In genomic region chr16:22638393-22639206, GRCh38 we compare ENCODE assay signal across 16 cellular contexts.
DNase-seq lines count a peak whose midpoint lies in the region; ATAC-seq and TF ChIP-seq lines count a peak whose summit lies in the region.
"Had no signal": no experiment of that assay in that cellular context is flagged by ENCODE, and none has a peak within 500 bp of the region (broad histone marks: within the 10 kb centered on the region; RNA-seq: fewer than 3 reads in every experiment).

No MANE protein-coding gene starts in this region.

- no peaks in the 10 kb centered on the region for H3K79me2 ChIP-seq in HCT116 (ENCODE audit: insufficient read depth, low read length)

- H3K27ac ChIP-seq in HCT116 (ENCODE audit: low read depth, low read length), result no peak overlapping the region
- H3K27ac ChIP-seq: brain microvascular endothelial cell, thyroid gland had no signal

- H3K9me3 ChIP-seq in HCT116 (ENCODE audit: control insufficient read depth in 1 of 2, insufficient read depth in 1 of 2, low read depth in 1 of 2, low read length in 2 of 2), result no peaks in the 10 kb centered on the region
- H3K9me3 ChIP-seq: thyroid gland had no signal

- no peaks in the 10 kb centered on the region for H3K4me1 ChIP-seq in HCT116 (ENCODE audit: control insufficient read depth in 1 of 2, insufficient read depth in 2 of 2, low read length in 2 of 2)
- H3K4me1 ChIP-seq: thyroid gland had no signal

- RAD21 ChIA-PET in HCT116 (lab: Charles Lee; ENCODE audit: low non-redundant PET in 1 of 2, low total read pairs in 2 of 2, uncharacterized antibody in 2 of 2, unreplicated experiment in 2 of 2), result no interaction called here

- H3K36me3 ChIP-seq in HCT116 (ENCODE audit: control insufficient read depth in 1 of 2, insufficient read depth in 2 of 2, low read length in 2 of 2), result no peaks in the 10 kb centered on the region
- H3K36me3 ChIP-seq: brain microvascular endothelial cell, thyroid gland had no signal

- H3K4me3 ChIP-seq in HCT116 (replicated peaks in 1 of 2; ENCODE audit: low read depth in 1 of 2, low read length in 2 of 2) (no peak overlapping the region), fibroblast of the aortic adventitia (ENCODE audit: low read depth, low read length) (no peak overlapping the region)
- H3K4me3 ChIP-seq: thyroid gland had no signal

- TF ChIP-seq POLR2A in HCT116 (IDR thresholded peaks at IDR 0.05; ENCODE audit: borderline replicate concordance, extremely low read depth, insufficient read depth, insufficient read length) (no peak), GM18505 (IDR thresholded peaks at IDR 0.05; ENCODE audit: borderline replicate concordance, extremely low read depth, insufficient read depth, insufficient read length) (no peak)

- peak; percentile 87 for DNase-seq in AG08395 (ENCODE audit: low spot score)
- DNase-seq in HCT116 (ENCODE audit: low read depth, low spot score), result no peak
- DNase-seq in RKO (ENCODE audit: low spot score), result peak; percentile 80
- peak; percentile 58 for DNase-seq in fibroblast of the aortic adventitia (ENCODE audit: low read depth)
- no peak for DNase-seq in activated effector memory CD4-positive, alpha-beta T cell treated with Interleukin-2 at 50 U/mL for 16 hours
- DNase-seq: ACHN; brain microvascular endothelial cell; effector CD8-positive, alpha-beta T cell; naive thymus-derived CD4-positive, alpha-beta T cell; NCI-H1105; NCI-H446 treated with DMSO at 0.1 percent for 48 hours; T1000; thyroid gland had no signal

- ATAC-seq in HCT116, result peak; percentile 22; the same call in 1 of the 2 replicates
- ATAC-seq in HG03196 (IDR thresholded peaks at IDR 0.05; ENCODE audit: unreplicated experiment), result no peak
- no peak for ATAC-seq in HG03025 (IDR thresholded peaks at IDR 0.05; ENCODE audit: low FRiP score, unreplicated experiment)
- ATAC-seq in GM18505 (IDR thresholded peaks at IDR 0.05; ENCODE audit: unreplicated experiment), result no peak
- ATAC-seq: naive thymus-derived CD4-positive, alpha-beta T cell had no signal

- TF ChIP-seq RAD21 in HCT116 (IDR thresholded peaks at IDR 0.05; ENCODE audit: low read depth), result no peak

- H2AFZ ChIP-seq in HCT116 (ENCODE audit: low read depth, low read length, poor library complexity, severe bottlenecking), result no peak overlapping the region

- H3K4me2 ChIP-seq in HCT116 (ENCODE audit: low read length), result no peak overlapping the region

- H3K27me3 ChIP-seq in HCT116 (ENCODE audit: insufficient read depth, low read length), result peaks cover 36% of the 10 kb centered on the region
- H3K27me3 ChIP-seq: thyroid gland had no signal

- H3K9ac ChIP-seq in HCT116 (ENCODE audit: low read length), result no peak overlapping the region

- POLR2A ChIA-PET in HCT116 (lab: Charles Lee), result no interaction called here

- CTCF ChIA-PET in HCT116 (lab: Charles Lee), result no interaction called here

- H3K9me2 ChIP-seq in HCT116 (ENCODE audit: insufficient read depth), result no peaks in the 10 kb centered on the region

- no TSS peak for BruUV-seq in HCT116 (replicated peaks; lab: Mats Ljungman, UMichigan)

- TF ChIP-seq CTCF in HCT116 (IDR thresholded peaks at IDR 0.05 in 2 of 3, conservative IDR thresholded peaks at IDR 0.05 in 1 of 3; ENCODE audit: borderline replicate concordance in 1 of 3, insufficient read depth in 1 of 3, low read depth in 2 of 3, low read length in 2 of 3) (no peak), fibroblast of the aortic adventitia (IDR thresholded peaks at IDR 0.05; ENCODE audit: insufficient read depth, low read length) (no peak)

- no peaks in the 10 kb centered on the region for H4K20me1 ChIP-seq in HCT116 (ENCODE audit: insufficient read depth)

- intact Hi-C loops in HCT116 (cut with micrococcal nuclease), result no loop called here

TF ChIP-seq in HCT116, 20 proteins besides CTCF, POLR2A, EP300 and RAD21:
- TF ChIP-seq EZH2phosphoT487 (IDR thresholded peaks at IDR 0.05; ENCODE audit: borderline replicate concordance), result no peak
- TF ChIP-seq EGR1 (IDR thresholded peaks at IDR 0.05; ENCODE audit: low read depth), result no peak
- no peak for TF ChIP-seq SIN3A (IDR thresholded peaks at IDR 0.05; ENCODE audit: low read depth)
- TF ChIP-seq CBX3 (IDR thresholded peaks at IDR 0.05; ENCODE audit: low read depth), result no peak
- TF ChIP-seq, protein P1, sequence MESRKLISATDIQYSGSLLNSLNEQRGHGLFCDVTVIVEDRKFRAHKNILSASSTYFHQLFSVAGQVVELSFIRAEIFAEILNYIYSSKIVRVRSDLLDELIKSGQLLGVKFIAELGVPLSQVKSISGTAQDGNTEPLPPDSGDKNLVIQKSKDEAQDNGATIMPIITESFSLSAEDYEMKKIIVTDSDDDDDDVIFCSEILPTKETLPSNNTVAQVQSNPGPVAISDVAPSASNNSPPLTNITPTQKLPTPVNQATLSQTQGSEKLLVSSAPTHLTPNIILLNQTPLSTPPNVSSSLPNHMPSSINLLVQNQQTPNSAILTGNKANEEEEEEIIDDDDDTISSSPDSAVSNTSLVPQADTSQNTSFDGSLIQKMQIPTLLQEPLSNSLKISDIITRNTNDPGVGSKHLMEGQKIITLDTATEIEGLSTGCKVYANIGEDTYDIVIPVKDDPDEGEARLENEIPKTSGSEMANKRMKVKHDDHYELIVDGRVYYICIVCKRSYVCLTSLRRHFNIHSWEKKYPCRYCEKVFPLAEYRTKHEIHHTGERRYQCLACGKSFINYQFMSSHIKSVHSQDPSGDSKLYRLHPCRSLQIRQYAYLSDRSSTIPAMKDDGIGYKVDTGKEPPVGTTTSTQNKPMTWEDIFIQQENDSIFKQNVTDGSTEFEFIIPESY (IDR thresholded peaks at IDR 0.05; ENCODE audit: extremely low read depth, insufficient replicate concordance, low read length), result no peak
- no peak for TF ChIP-seq ZFX (IDR thresholded peaks at IDR 0.05)
- no peak for TF ChIP-seq ELF1 (IDR thresholded peaks at IDR 0.05; ENCODE audit: borderline replicate concordance, low read depth)
- TF ChIP-seq, protein P2, sequence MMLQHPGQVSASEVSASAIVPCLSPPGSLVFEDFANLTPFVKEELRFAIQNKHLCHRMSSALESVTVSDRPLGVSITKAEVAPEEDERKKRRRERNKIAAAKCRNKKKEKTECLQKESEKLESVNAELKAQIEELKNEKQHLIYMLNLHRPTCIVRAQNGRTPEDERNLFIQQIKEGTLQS (IDR thresholded peaks at IDR 0.05), result no peak
- TF ChIP-seq SRF (IDR thresholded peaks at IDR 0.05; ENCODE audit: low read depth), result no peak

Comparison
In these comparisons a context has a peak if more than half of its experiments do, and no peak if none do; other contexts are left out.
1. DNase-seq: peak in AG08395 (single experiment), RKO (single experiment) and fibroblast of the aortic adventitia (single experiment); none in HCT116 (single experiment) and activated effector memory CD4-positive, alpha-beta T cell treated with Interleukin-2 at 50 U/mL for 16 hours (single experiment).